Comparison of ENCODE assay signal across 1 cellular context in the genomic region with DNA sequence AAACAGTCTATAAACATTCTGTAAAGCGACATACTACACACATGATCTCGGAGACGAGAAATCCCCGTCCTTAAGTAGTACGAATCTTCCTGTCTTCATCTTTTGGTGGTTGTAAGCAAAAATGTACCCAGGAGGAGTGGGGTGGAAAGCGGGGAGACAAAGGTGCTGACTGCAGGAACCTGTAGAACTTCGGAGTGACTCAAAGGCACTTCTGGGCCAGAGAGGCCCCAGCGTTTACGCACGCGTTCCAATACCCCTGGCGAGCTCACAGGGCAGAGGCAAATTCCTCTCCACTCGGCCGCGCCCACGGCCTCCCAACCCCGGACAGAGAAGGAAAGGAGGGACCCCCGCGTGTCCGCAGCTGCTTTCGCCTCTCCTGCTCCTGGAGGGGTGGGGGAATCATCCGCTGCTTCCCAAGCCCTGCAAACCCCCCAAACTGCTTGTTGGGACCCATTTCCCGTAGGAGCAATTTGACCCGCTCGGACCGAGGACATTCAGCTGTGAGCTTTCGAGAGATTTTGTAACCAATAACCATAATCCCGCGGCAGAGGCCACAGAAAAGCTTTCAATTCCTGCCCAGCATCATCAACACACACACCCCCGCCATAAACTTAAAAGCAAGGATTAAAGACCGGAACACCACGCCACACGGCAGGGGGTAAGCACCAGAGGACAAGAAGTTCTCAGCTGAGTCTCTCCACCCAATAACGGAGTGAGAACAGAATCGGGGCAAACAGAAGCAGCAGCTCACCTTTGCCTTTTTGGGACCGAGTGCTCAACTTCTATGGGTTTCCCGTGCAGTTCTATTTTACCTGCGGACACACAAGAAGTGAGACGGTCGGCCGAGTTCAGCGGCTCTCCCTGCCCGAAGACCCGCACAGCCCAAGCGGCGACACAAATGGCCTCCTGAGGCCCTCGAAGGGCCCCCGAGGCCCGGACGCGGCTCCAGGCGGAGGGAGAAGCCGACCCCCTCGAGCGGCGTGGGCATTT.
A peak's percentile ranks its signal among the peaks of the same experiment; 100 is the strongest.
TF ChIP-seq lines count a peak whose summit lies in the region.

No MANE protein-coding gene starts in this region.

TF ChIP-seq in HepG2, 621 proteins besides CTCF, POLR2A, EP300 and RAD21 (continued from another document):
- TF ChIP-seq, protein P1, sequence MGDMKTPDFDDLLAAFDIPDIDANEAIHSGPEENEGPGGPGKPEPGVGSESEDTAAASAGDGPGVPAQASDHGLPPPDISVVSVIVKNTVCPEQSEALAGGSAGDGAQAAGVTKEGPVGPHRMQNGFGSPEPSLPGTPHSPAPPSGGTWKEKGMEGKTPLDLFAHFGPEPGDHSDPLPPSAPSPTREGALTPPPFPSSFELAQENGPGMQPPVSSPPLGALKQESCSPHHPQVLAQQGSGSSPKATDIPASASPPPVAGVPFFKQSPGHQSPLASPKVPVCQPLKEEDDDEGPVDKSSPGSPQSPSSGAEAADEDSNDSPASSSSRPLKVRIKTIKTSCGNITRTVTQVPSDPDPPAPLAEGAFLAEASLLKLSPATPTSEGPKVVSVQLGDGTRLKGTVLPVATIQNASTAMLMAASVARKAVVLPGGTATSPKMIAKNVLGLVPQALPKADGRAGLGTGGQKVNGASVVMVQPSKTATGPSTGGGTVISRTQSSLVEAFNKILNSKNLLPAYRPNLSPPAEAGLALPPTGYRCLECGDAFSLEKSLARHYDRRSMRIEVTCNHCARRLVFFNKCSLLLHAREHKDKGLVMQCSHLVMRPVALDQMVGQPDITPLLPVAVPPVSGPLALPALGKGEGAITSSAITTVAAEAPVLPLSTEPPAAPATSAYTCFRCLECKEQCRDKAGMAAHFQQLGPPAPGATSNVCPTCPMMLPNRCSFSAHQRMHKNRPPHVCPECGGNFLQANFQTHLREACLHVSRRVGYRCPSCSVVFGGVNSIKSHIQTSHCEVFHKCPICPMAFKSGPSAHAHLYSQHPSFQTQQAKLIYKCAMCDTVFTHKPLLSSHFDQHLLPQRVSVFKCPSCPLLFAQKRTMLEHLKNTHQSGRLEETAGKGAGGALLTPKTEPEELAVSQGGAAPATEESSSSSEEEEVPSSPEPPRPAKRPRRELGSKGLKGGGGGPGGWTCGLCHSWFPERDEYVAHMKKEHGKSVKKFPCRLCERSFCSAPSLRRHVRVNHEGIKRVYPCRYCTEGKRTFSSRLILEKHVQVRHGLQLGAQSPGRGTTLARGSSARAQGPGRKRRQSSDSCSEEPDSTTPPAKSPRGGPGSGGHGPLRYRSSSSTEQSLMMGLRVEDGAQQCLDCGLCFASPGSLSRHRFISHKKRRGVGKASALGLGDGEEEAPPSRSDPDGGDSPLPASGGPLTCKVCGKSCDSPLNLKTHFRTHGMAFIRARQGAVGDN (CRISPR knock-in tag; IDR thresholded peaks at IDR 0.05) = peak; percentile 57
- TF ChIP-seq, protein P2, sequence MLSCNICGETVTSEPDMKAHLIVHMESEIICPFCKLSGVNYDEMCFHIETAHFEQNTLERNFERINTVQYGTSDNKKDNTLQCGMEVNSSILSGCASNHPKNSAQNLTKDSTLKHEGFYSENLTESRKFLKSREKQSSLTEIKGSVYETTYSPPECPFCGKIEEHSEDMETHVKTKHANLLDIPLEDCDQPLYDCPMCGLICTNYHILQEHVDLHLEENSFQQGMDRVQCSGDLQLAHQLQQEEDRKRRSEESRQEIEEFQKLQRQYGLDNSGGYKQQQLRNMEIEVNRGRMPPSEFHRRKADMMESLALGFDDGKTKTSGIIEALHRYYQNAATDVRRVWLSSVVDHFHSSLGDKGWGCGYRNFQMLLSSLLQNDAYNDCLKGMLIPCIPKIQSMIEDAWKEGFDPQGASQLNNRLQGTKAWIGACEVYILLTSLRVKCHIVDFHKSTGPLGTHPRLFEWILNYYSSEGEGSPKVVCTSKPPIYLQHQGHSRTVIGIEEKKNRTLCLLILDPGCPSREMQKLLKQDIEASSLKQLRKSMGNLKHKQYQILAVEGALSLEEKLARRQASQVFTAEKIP (CRISPR knock-in tag; IDR thresholded peaks at IDR 0.05; ENCODE audit: borderline replicate concordance) = no peak
- TF ChIP-seq ZNF317 (CRISPR knock-in tag; IDR thresholded peaks at IDR 0.05) = no peak; the same call in 1 of the 2 replicates
- TF ChIP-seq MAFK (conservative IDR thresholded peaks at IDR 0.05 in 1 of 2, IDR thresholded peaks at IDR 0.05 in 1 of 2; ENCODE audit: low read length in 2 of 2) = no peak
- TF ChIP-seq ZNF629 (CRISPR knock-in tag; conservative IDR thresholded peaks at IDR 0.05) = peak; percentile 40
- TF ChIP-seq NFIB (CRISPR knock-in tag; IDR thresholded peaks at IDR 0.05; ENCODE audit: borderline replicate concordance) = no peak
- TF ChIP-seq, protein P3, sequence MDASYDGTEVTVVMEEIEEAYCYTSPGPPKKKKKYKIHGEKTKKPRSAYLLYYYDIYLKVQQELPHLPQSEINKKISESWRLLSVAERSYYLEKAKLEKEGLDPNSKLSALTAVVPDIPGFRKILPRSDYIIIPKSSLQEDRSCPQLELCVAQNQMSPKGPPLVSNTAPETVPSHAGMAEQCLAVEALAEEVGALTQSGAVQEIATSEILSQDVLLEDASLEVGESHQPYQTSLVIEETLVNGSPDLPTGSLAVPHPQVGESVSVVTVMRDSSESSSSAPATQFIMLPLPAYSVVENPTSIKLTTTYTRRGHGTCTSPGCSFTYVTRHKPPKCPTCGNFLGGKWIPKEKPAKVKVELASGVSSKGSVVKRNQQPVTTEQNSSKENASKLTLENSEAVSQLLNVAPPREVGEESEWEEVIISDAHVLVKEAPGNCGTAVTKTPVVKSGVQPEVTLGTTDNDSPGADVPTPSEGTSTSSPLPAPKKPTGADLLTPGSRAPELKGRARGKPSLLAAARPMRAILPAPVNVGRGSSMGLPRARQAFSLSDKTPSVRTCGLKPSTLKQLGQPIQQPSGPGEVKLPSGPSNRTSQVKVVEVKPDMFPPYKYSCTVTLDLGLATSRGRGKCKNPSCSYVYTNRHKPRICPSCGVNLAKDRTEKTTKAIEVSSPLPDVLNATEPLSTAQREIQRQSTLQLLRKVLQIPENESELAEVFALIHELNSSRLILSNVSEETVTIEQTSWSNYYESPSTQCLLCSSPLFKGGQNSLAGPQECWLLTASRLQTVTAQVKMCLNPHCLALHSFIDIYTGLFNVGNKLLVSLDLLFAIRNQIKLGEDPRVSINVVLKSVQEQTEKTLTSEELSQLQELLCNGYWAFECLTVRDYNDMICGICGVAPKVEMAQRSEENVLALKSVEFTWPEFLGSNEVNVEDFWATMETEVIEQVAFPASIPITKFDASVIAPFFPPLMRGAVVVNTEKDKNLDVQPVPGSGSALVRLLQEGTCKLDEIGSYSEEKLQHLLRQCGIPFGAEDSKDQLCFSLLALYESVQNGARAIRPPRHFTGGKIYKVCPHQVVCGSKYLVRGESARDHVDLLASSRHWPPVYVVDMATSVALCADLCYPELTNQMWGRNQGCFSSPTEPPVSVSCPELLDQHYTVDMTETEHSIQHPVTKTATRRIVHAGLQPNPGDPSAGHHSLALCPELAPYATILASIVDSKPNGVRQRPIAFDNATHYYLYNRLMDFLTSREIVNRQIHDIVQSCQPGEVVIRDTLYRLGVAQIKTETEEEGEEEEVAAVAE (CRISPR knock-in tag; IDR thresholded peaks at IDR 0.05; ENCODE audit: borderline replicate concordance) = no peak
- TF ChIP-seq ZNF343 (CRISPR knock-in tag; IDR thresholded peaks at IDR 0.05) = no peak
- no peak for TF ChIP-seq ZNF670 (CRISPR knock-in tag; IDR thresholded peaks at IDR 0.05; ENCODE audit: borderline replicate concordance)
- no peak for TF ChIP-seq TBX2 (CRISPR knock-in tag; IDR thresholded peaks at IDR 0.05; ENCODE audit: borderline replicate concordance)
- TF ChIP-seq ARID2 (CRISPR knock-in tag; IDR thresholded peaks at IDR 0.05; ENCODE audit: borderline replicate concordance) = no peak
- TF ChIP-seq POGZ (CRISPR knock-in tag; IDR thresholded peaks at IDR 0.05) = peak; percentile 12; the same call in 1 of the 2 replicates
- no peak for TF ChIP-seq ZC3H4 (CRISPR knock-in tag; IDR thresholded peaks at IDR 0.05; ENCODE audit: borderline replicate concordance)
- 0 out of 2 replicates have a peak, but pooled peaks have one; percentile 23 for TF ChIP-seq ZNF232 (CRISPR knock-in tag; IDR thresholded peaks at IDR 0.05; ENCODE audit: borderline replicate concordance)
- TF ChIP-seq ZNF225 (CRISPR knock-in tag; IDR thresholded peaks at IDR 0.05) = no peak
- TF ChIP-seq CENPX (CRISPR knock-in tag; IDR thresholded peaks at IDR 0.05) = no peak
- TF ChIP-seq ZKSCAN1 (IDR thresholded peaks at IDR 0.05; ENCODE audit: low read length) = no peak
- TF ChIP-seq, protein P4, sequence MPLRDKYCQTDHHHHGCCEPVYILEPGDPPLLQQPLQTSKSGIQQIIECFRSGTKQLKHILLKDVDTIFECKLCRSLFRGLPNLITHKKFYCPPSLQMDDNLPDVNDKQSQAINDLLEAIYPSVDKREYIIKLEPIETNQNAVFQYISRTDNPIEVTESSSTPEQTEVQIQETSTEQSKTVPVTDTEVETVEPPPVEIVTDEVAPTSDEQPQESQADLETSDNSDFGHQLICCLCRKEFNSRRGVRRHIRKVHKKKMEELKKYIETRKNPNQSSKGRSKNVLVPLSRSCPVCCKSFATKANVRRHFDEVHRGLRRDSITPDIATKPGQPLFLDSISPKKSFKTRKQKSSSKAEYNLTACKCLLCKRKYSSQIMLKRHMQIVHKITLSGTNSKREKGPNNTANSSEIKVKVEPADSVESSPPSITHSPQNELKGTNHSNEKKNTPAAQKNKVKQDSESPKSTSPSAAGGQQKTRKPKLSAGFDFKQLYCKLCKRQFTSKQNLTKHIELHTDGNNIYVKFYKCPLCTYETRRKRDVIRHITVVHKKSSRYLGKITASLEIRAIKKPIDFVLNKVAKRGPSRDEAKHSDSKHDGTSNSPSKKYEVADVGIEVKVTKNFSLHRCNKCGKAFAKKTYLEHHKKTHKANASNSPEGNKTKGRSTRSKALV (CRISPR knock-in tag; IDR thresholded peaks at IDR 0.05) = peak; percentile 90
- no peak for TF ChIP-seq MXD4 (CRISPR knock-in tag; IDR thresholded peaks at IDR 0.05)
- no peak for TF ChIP-seq GZF1 (CRISPR knock-in tag; IDR thresholded peaks at IDR 0.05)
- no peak; the same call in 1 of the 2 replicates for TF ChIP-seq ZNF605 (CRISPR knock-in tag; IDR thresholded peaks at IDR 0.05)
- TF ChIP-seq, protein P5, sequence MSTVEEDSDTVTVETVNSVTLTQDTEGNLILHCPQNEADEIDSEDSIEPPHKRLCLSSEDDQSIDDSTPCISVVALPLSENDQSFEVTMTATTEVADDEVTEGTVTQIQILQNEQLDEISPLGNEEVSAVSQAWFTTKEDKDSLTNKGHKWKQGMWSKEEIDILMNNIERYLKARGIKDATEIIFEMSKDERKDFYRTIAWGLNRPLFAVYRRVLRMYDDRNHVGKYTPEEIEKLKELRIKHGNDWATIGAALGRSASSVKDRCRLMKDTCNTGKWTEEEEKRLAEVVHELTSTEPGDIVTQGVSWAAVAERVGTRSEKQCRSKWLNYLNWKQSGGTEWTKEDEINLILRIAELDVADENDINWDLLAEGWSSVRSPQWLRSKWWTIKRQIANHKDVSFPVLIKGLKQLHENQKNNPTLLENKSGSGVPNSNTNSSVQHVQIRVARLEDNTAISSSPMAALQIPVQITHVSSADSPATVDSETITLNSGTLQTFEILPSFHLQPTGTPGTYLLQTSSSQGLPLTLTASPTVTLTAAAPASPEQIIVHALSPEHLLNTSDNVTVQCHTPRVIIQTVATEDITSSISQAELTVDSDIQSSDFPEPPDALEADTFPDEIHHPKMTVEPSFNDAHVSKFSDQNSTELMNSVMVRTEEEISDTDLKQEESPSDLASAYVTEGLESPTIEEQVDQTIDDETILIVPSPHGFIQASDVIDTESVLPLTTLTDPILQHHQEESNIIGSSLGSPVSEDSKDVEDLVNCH (CRISPR knock-in tag; IDR thresholded peaks at IDR 0.05) = no peak
- no peak for TF ChIP-seq JDP2 (CRISPR knock-in tag; IDR thresholded peaks at IDR 0.05; ENCODE audit: borderline replicate concordance)
- TF ChIP-seq, protein P6, sequence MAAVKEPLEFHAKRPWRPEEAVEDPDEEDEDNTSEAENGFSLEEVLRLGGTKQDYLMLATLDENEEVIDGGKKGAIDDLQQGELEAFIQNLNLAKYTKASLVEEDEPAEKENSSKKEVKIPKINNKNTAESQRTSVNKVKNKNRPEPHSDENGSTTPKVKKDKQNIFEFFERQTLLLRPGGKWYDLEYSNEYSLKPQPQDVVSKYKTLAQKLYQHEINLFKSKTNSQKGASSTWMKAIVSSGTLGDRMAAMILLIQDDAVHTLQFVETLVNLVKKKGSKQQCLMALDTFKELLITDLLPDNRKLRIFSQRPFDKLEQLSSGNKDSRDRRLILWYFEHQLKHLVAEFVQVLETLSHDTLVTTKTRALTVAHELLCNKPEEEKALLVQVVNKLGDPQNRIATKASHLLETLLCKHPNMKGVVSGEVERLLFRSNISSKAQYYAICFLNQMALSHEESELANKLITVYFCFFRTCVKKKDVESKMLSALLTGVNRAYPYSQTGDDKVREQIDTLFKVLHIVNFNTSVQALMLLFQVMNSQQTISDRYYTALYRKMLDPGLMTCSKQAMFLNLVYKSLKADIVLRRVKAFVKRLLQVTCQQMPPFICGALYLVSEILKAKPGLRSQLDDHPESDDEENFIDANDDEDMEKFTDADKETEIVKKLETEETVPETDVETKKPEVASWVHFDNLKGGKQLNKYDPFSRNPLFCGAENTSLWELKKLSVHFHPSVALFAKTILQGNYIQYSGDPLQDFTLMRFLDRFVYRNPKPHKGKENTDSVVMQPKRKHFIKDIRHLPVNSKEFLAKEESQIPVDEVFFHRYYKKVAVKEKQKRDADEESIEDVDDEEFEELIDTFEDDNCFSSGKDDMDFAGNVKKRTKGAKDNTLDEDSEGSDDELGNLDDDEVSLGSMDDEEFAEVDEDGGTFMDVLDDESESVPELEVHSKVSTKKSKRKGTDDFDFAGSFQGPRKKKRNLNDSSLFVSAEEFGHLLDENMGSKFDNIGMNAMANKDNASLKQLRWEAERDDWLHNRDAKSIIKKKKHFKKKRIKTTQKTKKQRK (IDR thresholded peaks at IDR 0.05; ENCODE audit: low read length) = no peak
